In genomic region chr1:205259361-205259832, GRCh38 we compare ENCODE assay signal across 1 cellular context.
A peak's percentile ranks its signal among the peaks of the same experiment; 100 is the strongest.
TF ChIP-seq lines count a peak whose summit lies in the region.

No MANE protein-coding gene starts in this region.

TF ChIP-seq in K562, 482 proteins besides CTCF, POLR2A, EP300 and RAD21:
- no peak for TF ChIP-seq ZNF408 (CRISPR knock-in tag; IDR thresholded peaks at IDR 0.05; ENCODE audit: low read depth)
- 0 out of 2 replicates have a peak, but pooled peaks have one; percentile 36 for TF ChIP-seq CREB3 (tag; conservative IDR thresholded peaks at IDR 0.05; ENCODE audit: low read depth)
- TF ChIP-seq ZNF263 (CRISPR knock-in tag; IDR thresholded peaks at IDR 0.05; ENCODE audit: borderline replicate concordance) = 0 out of 2 replicates have a peak, but pooled peaks have one; percentile 14
- no peak for TF ChIP-seq ZNF217 (CRISPR knock-in tag; IDR thresholded peaks at IDR 0.05)
- no peak for TF ChIP-seq MITF (IDR thresholded peaks at IDR 0.05)
- TF ChIP-seq ARID3B (CRISPR knock-in tag; IDR thresholded peaks at IDR 0.05; ENCODE audit: borderline replicate concordance) = no peak
TF ChIP-seq in K562: peak in this region for 2.
